8 cellular contexts compared by ENCODE assay signal in the genomic region with DNA sequence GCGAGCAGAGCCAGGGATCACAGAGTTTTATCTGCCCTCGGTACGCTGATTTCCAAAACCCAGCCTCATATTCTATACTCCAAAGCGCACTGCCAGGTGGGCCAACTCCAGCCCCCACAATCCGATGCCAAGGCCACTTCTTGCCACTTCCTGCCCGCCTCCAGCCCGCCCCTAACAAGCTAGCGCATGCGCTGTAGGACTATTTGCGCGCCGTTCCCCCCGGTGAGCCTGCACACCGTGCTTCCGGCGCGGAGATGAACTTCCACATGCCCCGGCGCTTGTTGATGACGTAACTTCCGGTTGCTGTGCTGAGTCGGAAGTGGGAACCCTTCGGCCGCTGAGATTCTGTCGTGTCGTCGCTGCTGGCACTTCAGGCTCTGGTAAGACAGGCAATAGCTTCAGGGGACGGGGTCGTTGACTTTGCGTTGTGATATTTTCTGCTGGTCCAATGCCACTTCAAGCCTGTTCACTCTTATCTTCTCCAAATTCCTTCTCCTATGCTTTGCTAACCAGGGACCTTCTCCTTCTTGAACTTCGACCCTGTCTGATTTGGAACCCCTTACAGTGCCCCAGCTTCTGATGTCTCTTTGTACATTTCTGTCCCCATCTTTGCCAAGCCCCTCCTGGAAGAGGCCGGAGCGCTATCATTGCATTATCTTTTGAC. TPM values are rescaled to one million over a fixed set of nuclear protein-coding genes. Genes with fewer than 3 reads are reported as not detected.
DNase-seq lines count a peak whose midpoint lies in the region; FAIRE-seq and TF ChIP-seq lines count a peak whose summit lies in the region.

A gene with protein sequence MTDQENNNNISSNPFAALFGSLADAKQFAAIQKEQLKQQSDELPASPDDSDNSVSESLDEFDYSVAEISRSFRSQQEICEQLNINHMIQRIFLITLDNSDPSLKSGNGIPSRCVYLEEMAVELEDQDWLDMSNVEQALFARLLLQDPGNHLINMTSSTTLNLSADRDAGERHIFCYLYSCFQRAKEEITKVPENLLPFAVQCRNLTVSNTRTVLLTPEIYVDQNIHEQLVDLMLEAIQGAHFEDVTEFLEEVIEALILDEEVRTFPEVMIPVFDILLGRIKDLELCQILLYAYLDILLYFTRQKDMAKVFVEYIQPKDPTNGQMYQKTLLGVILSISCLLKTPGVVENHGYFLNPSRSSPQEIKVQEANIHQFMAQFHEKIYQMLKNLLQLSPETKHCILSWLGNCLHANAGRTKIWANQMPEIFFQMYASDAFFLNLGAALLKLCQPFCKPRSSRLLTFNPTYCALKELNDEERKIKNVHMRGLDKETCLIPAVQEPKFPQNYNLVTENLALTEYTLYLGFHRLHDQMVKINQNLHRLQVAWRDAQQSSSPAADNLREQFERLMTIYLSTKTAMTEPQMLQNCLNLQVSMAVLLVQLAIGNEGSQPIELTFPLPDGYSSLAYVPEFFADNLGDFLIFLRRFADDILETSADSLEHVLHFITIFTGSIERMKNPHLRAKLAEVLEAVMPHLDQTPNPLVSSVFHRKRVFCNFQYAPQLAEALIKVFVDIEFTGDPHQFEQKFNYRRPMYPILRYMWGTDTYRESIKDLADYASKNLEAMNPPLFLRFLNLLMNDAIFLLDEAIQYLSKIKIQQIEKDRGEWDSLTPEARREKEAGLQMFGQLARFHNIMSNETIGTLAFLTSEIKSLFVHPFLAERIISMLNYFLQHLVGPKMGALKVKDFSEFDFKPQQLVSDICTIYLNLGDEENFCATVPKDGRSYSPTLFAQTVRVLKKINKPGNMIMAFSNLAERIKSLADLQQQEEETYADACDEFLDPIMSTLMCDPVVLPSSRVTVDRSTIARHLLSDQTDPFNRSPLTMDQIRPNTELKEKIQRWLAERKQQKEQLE (plus strand): TSS at position 306 of the 664 bp plus-strand sequence. CDS start 5,481 bp downstream, outside the sequence.

- H3K9me2 ChIP-seq in SK-N-SH = no peaks in the 10 kb centered on the region

- H3K27ac ChIP-seq in HEK293 (ENCODE audit: extremely low read depth, low read depth, low read length) (no peak within 1 kb of the TSS), SK-N-SH (ENCODE audit: low read depth in 2 of 2, low read length in 1 of 2) (peak within 1 kb of the TSS; percentile 39 to 45; a peak in 2 of 4 replicates), suprapubic skin (peak within 1 kb of the TSS; percentile 63)

- DNase-seq in NCI-H1048 (lab: John Stamatoyannopoulos, UW) (peak; percentile 88), SK-N-SH (peak; percentile 82), globus pallidus (ENCODE audit: low spot score) (peak; percentile 93), nucleus accumbens (lab: John Stamatoyannopoulos, UW) (peak; percentile 50 to 97 (median 91)), suprapubic skin (ENCODE audit: low spot score in 2 of 2) (peak; percentile 97 to 98)
- DNase-seq in activated naive CD4-positive, alpha-beta T cell treated with anti-CD3 and anti-CD28 coated beads, Interleukin-2, amount 50 U/mL, for 16 hours = peak; percentile 96

- POLR2A ChIA-PET in HEK293 (lab: Yijun Ruan, JAX) (interaction anchor here (0.6 to 1.5 kb wide), 6 partner anchors 65 to 276 kb away, joined by 3 to 4 read pairs (median 3); a partner anchor contains a TSS), SK-N-SH (lab: Yijun Ruan, JAX) (interaction anchor here (0.6 to 1.2 kb wide), 2 partner anchors 21 to 188 kb away, joined by 3 to 4 read pairs; no protein-coding TSS in a partner anchor)

- H3K4me3 ChIP-seq in HEK293 (ENCODE audit: low read depth, low read length) (peak within 1 kb of the TSS; percentile 53), SK-N-SH (ENCODE audit: low read depth in 2 of 2, low read length in 1 of 2) (peak within 1 kb of the TSS; percentile 91 to 93), suprapubic skin (peak within 1 kb of the TSS; percentile 89)

- peak; percentile 86 for FAIRE-seq in G401.6 (lab: Jason Lieb, UNC)

- 0 out of 2 replicates have a peak, but pooled peaks cover 2% of the 10 kb centered on the region for H3K4me1 ChIP-seq in HEK293 (ENCODE audit: control insufficient read depth, insufficient read depth, low read length)
- H3K4me1 ChIP-seq in SK-N-SH (ENCODE audit: control insufficient read depth in 1 of 2, insufficient read depth in 2 of 2, low read depth in 1 of 2, low read length in 1 of 2) = peaks cover 0 to 6% of the 10 kb centered on the region in 2 experiments; a peak in 2 of 4 replicates
- peaks cover 22% of the 10 kb centered on the region for H3K4me1 ChIP-seq in suprapubic skin

- no peaks in the 10 kb centered on the region; the same call in 1 of the 2 replicates for H4K20me1 ChIP-seq in SK-N-SH (ENCODE audit: insufficient read depth)

- no peak for TF ChIP-seq RAD21 in SK-N-SH (IDR thresholded peaks at IDR 0.05; ENCODE audit: low read length)

- H3K9me3 ChIP-seq in HEK293 (ENCODE audit: control insufficient read depth, insufficient read depth, low read depth, low read length) (no peaks in the 10 kb centered on the region), SK-N-SH (no peaks in the 10 kb centered on the region), suprapubic skin (no peaks in the 10 kb centered on the region)

- WGBS in SK-N-SH (ENCODE audit: low lambda C conversion rate) = 3% methylated on average over 33 of the region's 33 CpGs
- 4% methylated on average over 32 of the region's 33 CpGs for WGBS in suprapubic skin

- TF ChIP-seq CTCF in HEK293 (tag by site-specific recombination; IDR thresholded peaks at IDR 0.05) (no peak), SK-N-SH (IDR thresholded peaks at IDR 0.05) (no peak), suprapubic skin (IDR thresholded peaks at IDR 0.05) (no peak)

- CTCF ChIA-PET in HEK293 (lab: Yijun Ruan, JAX) = interaction anchor here (0.6 to 1.5 kb wide), 3 partner anchors 79 to 277 kb away, joined by 3 to 4 read pairs (median 4); no protein-coding TSS in a partner anchor
- CTCF ChIA-PET in SK-N-SH (lab: Yijun Ruan, JAX) = interaction anchor here (0.7 to 1.2 kb wide), 3 partner anchors 161 to 1190 kb away, joined by 3 to 4 read pairs (median 3); no protein-coding TSS in a partner anchor

- TF ChIP-seq POLR2A in suprapubic skin (IDR thresholded peaks at IDR 0.05) = peak in 1 of 2 donors; percentile 77

- peaks cover 16% of the 10 kb centered on the region for H3F3A ChIP-seq in SK-N-SH (replicated peaks; ENCODE audit: insufficient read depth)

- H3K27me3 ChIP-seq in SK-N-SH (ENCODE audit: insufficient read depth) (no peaks in the 10 kb centered on the region), suprapubic skin (no peaks in the 10 kb centered on the region)

- TF ChIP-seq EP300 in SK-N-SH (IDR thresholded peaks at IDR 0.05; ENCODE audit: borderline replicate concordance in 1 of 2, low read depth in 1 of 2, low read length in 1 of 2) = no peak
- no peak for TF ChIP-seq EP300 in suprapubic skin (IDR thresholded peaks at IDR 0.05)

- H3K79me2 ChIP-seq in SK-N-SH (ENCODE audit: insufficient read depth) = peaks cover 48% of the 10 kb centered on the region

- peak within 1 kb of the TSS; percentile 81 for H3K9ac ChIP-seq in SK-N-SH

- H3K4me2 ChIP-seq in SK-N-SH = peak within 1 kb of the TSS; percentile 90

- H2AFZ ChIP-seq in SK-N-SH (ENCODE audit: low read depth) = peak within 1 kb of the TSS; percentile 100

- H3K36me3 ChIP-seq in HEK293 (ENCODE audit: control insufficient read depth in 2 of 2, insufficient read depth in 1 of 2, low read length in 2 of 2) (peaks cover 0 to 10% of the 10 kb centered on the region in 2 experiments), SK-N-SH (replicated peaks in 1 of 2; ENCODE audit: control insufficient read depth in 1 of 2, insufficient read depth in 2 of 2, low read length in 1 of 2) (peaks cover 0 to 2% of the 10 kb centered on the region in 2 experiments), suprapubic skin (no peaks in the 10 kb centered on the region)

TF ChIP-seq in HEK293, 187 proteins besides CTCF, POLR2A, EP300 and RAD21 (continues in another document):
- no peak for TF ChIP-seq ZNF140 (tag by site-specific recombination; IDR thresholded peaks at IDR 0.05)
- TF ChIP-seq ZNF423 (tag by site-specific recombination; IDR thresholded peaks at IDR 0.05) = no peak
- no peak for TF ChIP-seq ZNF776 (tag by site-specific recombination; IDR thresholded peaks at IDR 0.05; ENCODE audit: borderline replicate concordance)
- TF ChIP-seq, protein P1, sequence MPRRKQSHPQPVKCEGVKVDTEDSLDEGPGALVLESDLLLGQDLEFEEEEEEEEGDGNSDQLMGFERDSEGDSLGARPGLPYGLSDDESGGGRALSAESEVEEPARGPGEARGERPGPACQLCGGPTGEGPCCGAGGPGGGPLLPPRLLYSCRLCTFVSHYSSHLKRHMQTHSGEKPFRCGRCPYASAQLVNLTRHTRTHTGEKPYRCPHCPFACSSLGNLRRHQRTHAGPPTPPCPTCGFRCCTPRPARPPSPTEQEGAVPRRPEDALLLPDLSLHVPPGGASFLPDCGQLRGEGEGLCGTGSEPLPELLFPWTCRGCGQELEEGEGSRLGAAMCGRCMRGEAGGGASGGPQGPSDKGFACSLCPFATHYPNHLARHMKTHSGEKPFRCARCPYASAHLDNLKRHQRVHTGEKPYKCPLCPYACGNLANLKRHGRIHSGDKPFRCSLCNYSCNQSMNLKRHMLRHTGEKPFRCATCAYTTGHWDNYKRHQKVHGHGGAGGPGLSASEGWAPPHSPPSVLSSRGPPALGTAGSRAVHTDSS (tag by site-specific recombination; IDR thresholded peaks at IDR 0.05) = no peak

TF ChIP-seq in SK-N-SH, 30 proteins besides CTCF, POLR2A, EP300 and RAD21 (continues in another document):
- peak; percentile 99 for TF ChIP-seq ELF1 (IDR thresholded peaks at IDR 0.05)
- TF ChIP-seq RCOR1 (IDR thresholded peaks at IDR 0.05; ENCODE audit: low read length) = peak; percentile 57; the same call in 1 of the 2 replicates

RNA-seq across cellular contexts. Expression of the gene that starts here (rescaled TPM):
- 7.7 and 9.3 TPM in 2 replicates for polyA plus RNA-seq in SK-N-SH (2012; rRNA removed)
- polyA plus RNA-seq in SK-N-SH (2012; cell fraction: cytosol; rRNA removed) = 9.9 and 10.1 TPM in 2 replicates
- polyA plus RNA-seq in SK-N-SH (2012; cell fraction: nucleus; rRNA removed) = 9.4 and 18.1 TPM in 2 replicates
- 10 to 100 TPM; 37.0 to 81.8 (median 50.4) TPM for total RNA-seq in suprapubic skin
